19 cellular contexts compared by ENCODE assay signal in the genomic region with DNA sequence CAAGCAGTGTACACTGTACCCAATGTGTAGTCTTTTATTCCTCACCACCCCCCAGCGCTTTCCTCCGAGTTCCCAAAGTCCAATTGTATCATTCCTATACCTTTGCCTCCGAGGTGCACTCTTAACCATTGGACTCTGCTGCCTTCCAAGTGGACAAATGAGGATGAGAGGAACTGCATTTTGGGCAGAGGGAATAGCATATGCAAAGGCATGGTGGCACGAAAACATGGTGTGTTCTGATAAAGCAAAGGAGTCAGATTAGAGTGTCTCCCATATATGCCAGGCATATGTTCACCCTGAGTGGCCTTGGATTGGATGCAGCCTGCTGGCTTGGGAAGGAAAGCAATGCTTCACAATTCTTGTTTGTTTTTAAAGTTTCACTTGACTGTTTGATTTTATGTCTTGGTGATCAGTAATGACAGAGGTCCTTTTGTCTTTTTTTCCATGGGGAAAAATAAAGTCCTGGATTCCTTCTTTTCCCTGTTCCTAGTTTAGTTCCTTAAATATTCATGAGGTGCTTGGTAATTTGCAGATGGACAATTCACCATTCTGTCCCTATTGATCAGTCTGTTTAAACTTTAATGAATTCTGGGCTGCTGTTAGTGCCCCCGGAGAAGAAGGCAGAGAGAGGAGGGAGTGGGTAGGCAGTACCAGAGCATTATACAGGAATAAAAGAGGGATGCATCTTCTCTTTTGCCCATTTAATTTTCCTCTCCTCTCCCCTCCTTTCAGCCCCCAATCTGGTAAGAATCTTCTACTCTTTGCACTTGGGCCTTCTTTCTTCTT. TPM values are rescaled to one million over a fixed set of nuclear protein-coding genes. Genes with fewer than 3 reads are reported as not detected.
DNase-seq lines count a peak whose midpoint lies in the region; ATAC-seq, FAIRE-seq and TF ChIP-seq lines count a peak whose summit lies in the region.
"Had no signal": no experiment of that assay in that cellular context is flagged by ENCODE, and none has a peak within 500 bp of the region (broad histone marks: within the 10 kb centered on the region; RNA-seq: fewer than 3 reads in every experiment).

No MANE protein-coding gene starts in this region.

- H3K27me3 ChIP-seq in HepG2 (ENCODE audit: control insufficient read depth in 1 of 2, insufficient read depth in 2 of 2, low read length in 2 of 2) (no peaks in the 10 kb centered on the region), neuron (ENCODE audit: insufficient read depth, low read length) (no peaks in the 10 kb centered on the region)

- TF ChIP-seq POLR2A in HepG2 (IDR thresholded peaks at IDR 0.05; ENCODE audit: insufficient read depth in 1 of 2, low read depth in 2 of 2, low read length in 2 of 2) = no peak

- no peak overlapping the region for H3K4me2 ChIP-seq in HepG2 (ENCODE audit: low read depth, low read length)
- H3K4me2 ChIP-seq: A549, GM23338 had no signal

- peaks cover 24% of the 10 kb centered on the region for H3K4me1 ChIP-seq in HepG2 (ENCODE audit: insufficient read depth, low read length)
- peaks cover 8% of the 10 kb centered on the region for H3K4me1 ChIP-seq in neuron (ENCODE audit: insufficient read depth, low read length)
- H3K4me1 ChIP-seq: A549 had no signal

- in situ Hi-C loops in HepG2 (cut with HindIII; ENCODE audit: extremely low pct_ligation_motif_present, low pct_unique_long_range_greater_than_20kb) = no loop called here

- no peaks in the 10 kb centered on the region for H3K36me3 ChIP-seq in HepG2 (replicated peaks in 1 of 2; ENCODE audit: control insufficient read depth in 1 of 2, insufficient read depth in 2 of 2, low read length in 2 of 2)
- no peaks in the 10 kb centered on the region for H3K36me3 ChIP-seq in neuron (ENCODE audit: insufficient read depth, low read length)

- H3K9ac ChIP-seq in HepG2 (ENCODE audit: insufficient read depth, low read depth, low read length) = no peak overlapping the region

- FAIRE-seq in HepG2 (lab: Jason Lieb, UNC) = peak; percentile 30
- FAIRE-seq: A549, GM12878, GM19239 had no signal

- intact Hi-C loops in HepG2 (cut with micrococcal nuclease; ENCODE audit: unreplicated experiment) = no loop called here

- CTCF ChIA-PET in HepG2 (lab: Yijun Ruan, JAX; ENCODE audit: low intra/inter-chr PET ratio, low total read pairs) = no interaction called here

- H2AFZ ChIP-seq in HepG2 (ENCODE audit: low read length) (no peak overlapping the region), neuron (ENCODE audit: low read depth, low read length) (peak overlapping the region; percentile 4)
- H2AFZ ChIP-seq: GM23338 had no signal

- no peaks in the 10 kb centered on the region for H3K79me2 ChIP-seq in HepG2 (ENCODE audit: insufficient read depth, low read length)

- TF ChIP-seq EP300 in HepG2 (IDR thresholded peaks at IDR 0.05; ENCODE audit: low read depth in 2 of 2, low read length in 2 of 2) (no peak), HepG2 (CRISPR knock-in tag; IDR thresholded peaks at IDR 0.05; ENCODE audit: borderline replicate concordance) (no peak)

- no peak for TF ChIP-seq CTCF in HepG2 (CRISPR knock-in tag; IDR thresholded peaks at IDR 0.05)

- H3K4me3 ChIP-seq in HepG2 (replicated peaks in 1 of 3; ENCODE audit: insufficient read depth in 1 of 3, low read depth in 2 of 3, low read length in 3 of 3) (no peak overlapping the region), neuron (ENCODE audit: low read length) (no peak overlapping the region)
- H3K4me3 ChIP-seq: A549, GM12878, GM23338 had no signal

- no TSS peak for BruUV-seq in HepG2 (replicated peaks; lab: Mats Ljungman, UMichigan)

- H3K27ac ChIP-seq in HepG2 (ENCODE audit: extremely low read length, insufficient read depth, low read length) = no peak overlapping the region
- H3K27ac ChIP-seq: 22Rv1, A549, C4-2B had no signal

- DNase-seq in DMS 273 (lab: John Stamatoyannopoulos, UW; ENCODE audit: unreplicated experiment) (peak; percentile 37), DMS 273 treated with DMSO at 0.1 percent for 48 hours (lab: John Stamatoyannopoulos, UW) (no peak), HepG2 (ENCODE audit: low spot score) (no peak), NCI-H2081 (lab: John Stamatoyannopoulos, UW) (no peak)
- DNase-seq: AML-193; CD4-positive, alpha-beta T cell; DMS53; DND-41; EL; HCEC 1CT had no signal

- H3K9me3 ChIP-seq in HepG2 (ENCODE audit: low read length) (no peaks in the 10 kb centered on the region), neuron (ENCODE audit: low read length) (no peaks in the 10 kb centered on the region)
- H3K9me3 ChIP-seq: A549 had no signal

- ATAC-seq in HepG2 (peak; percentile 36; the same call in 2 of the 3 replicates), GM18519 (IDR thresholded peaks at IDR 0.05; ENCODE audit: low FRiP score, unreplicated experiment) (no peak), GM21619 (IDR thresholded peaks at IDR 0.05; ENCODE audit: unreplicated experiment) (no peak)
- ATAC-seq: A549, GM12878, GM23338 had no signal

- POLR2A ChIA-PET in HepG2 (lab: Yijun Ruan, JAX) = no interaction called here

- no peak for TF ChIP-seq RAD21 in HepG2 (CRISPR knock-in tag; IDR thresholded peaks at IDR 0.05)

- no peaks in the 10 kb centered on the region for H4K20me1 ChIP-seq in HepG2 (ENCODE audit: insufficient read depth, low read length)

- WGBS in HepG2 (ENCODE audit: low lambda C conversion rate) = 73% methylated on average over 5 of the region's 5 CpGs

TF ChIP-seq in HepG2, 621 proteins besides CTCF, POLR2A, EP300 and RAD21 (continues in another document):
- TF ChIP-seq CBX1 (IDR thresholded peaks at IDR 0.05; ENCODE audit: low read depth) (no peak), ZMYM2 (CRISPR knock-in tag; IDR thresholded peaks at IDR 0.05) (0 out of 2 replicates have a peak, but pooled peaks have one; percentile 62), ZNF616 (CRISPR knock-in tag; IDR thresholded peaks at IDR 0.05; ENCODE audit: low read depth) (no peak), KLF16 (CRISPR knock-in tag; IDR thresholded peaks at IDR 0.05) (no peak)
- TF ChIP-seq, protein P1, sequence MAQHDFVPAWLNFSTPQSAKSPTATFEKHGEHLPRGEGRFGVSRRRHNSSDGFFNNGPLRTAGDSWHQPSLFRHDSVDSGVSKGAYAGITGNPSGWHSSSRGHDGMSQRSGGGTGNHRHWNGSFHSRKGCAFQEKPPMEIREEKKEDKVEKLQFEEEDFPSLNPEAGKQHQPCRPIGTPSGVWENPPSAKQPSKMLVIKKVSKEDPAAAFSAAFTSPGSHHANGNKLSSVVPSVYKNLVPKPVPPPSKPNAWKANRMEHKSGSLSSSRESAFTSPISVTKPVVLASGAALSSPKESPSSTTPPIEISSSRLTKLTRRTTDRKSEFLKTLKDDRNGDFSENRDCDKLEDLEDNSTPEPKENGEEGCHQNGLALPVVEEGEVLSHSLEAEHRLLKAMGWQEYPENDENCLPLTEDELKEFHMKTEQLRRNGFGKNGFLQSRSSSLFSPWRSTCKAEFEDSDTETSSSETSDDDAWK (CRISPR knock-in tag; IDR thresholded peaks at IDR 0.05) = no peak
- TF ChIP-seq, protein P2, sequence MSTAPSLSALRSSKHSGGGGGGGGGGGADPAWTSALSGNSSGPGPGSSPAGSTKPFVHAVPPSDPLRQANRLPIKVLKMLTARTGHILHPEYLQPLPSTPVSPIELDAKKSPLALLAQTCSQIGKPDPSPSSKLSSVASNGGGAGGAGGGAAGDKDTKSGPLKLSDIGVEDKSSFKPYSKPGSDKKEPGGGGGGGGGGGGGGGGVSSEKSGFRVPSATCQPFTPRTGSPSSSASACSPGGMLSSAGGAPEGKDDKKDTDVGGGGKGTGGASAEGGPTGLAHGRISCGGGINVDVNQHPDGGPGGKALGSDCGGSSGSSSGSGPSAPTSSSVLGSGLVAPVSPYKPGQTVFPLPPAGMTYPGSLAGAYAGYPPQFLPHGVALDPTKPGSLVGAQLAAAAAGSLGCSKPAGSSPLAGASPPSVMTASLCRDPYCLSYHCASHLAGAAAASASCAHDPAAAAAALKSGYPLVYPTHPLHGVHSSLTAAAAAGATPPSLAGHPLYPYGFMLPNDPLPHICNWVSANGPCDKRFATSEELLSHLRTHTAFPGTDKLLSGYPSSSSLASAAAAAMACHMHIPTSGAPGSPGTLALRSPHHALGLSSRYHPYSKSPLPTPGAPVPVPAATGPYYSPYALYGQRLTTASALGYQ (CRISPR knock-in tag; IDR thresholded peaks at IDR 0.05) = no peak
- TF ChIP-seq, protein P3, sequence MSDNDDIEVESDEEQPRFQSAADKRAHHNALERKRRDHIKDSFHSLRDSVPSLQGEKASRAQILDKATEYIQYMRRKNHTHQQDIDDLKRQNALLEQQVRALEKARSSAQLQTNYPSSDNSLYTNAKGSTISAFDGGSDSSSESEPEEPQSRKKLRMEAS (IDR thresholded peaks at IDR 0.05) = peak; percentile 24; the same call in 1 of the 2 replicates
- TF ChIP-seq, protein P4, sequence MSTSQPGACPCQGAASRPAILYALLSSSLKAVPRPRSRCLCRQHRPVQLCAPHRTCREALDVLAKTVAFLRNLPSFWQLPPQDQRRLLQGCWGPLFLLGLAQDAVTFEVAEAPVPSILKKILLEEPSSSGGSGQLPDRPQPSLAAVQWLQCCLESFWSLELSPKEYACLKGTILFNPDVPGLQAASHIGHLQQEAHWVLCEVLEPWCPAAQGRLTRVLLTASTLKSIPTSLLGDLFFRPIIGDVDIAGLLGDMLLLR (CRISPR knock-in tag; IDR thresholded peaks at IDR 0.05) = no peak

RNA-seq across cellular contexts. Expression of a gene that starts 25.7 kb away (rescaled TPM):
- total RNA-seq in HepG2 (2016; rRNA removed; fragmentation: Illumina TruSeq; extraction: Trizol) = 15.7 and 20.0 TPM in 2 replicates
- total RNA-seq in HepG2 (2016; cell fraction: cytosol; rRNA removed; fragmentation: Illumina TruSeq; extraction: Trizol; ENCODE audit: low read depth) = 59.4 and 62.1 TPM in 2 replicates
- total RNA-seq in HepG2 (2016; cell fraction: insoluble cytoplasmic fraction; rRNA removed; fragmentation: Illumina TruSeq; extraction: Trizol) = 16.5 and 19.6 TPM in 2 replicates
- total RNA-seq in HepG2 (2016; cell fraction: membrane; rRNA removed; fragmentation: Illumina TruSeq; extraction: Trizol) = 19.5 and 21.4 TPM in 2 replicates
- total RNA-seq in HepG2 (2016; cell fraction: nucleus; rRNA removed; fragmentation: Illumina TruSeq; extraction: Trizol) = 16.9 and 19.5 TPM in 2 replicates
- polyA plus RNA-seq in HepG2 (2011; rRNA removed) = 25.6 and 27.5 TPM in 2 replicates
- polyA plus RNA-seq in HepG2 (2011; cell fraction: cytosol; rRNA removed) = 26.7 and 28.9 TPM in 2 replicates
- 13.2 and 13.8 TPM in 2 replicates for polyA plus RNA-seq in HepG2 (2011; cell fraction: nucleus; rRNA removed)
- polyA plus RNA-seq in HepG2 (2012) = 19.3 and 23.4 TPM in 2 replicates
- 6.2 and 8.4 TPM in 2 replicates for polyA plus RNA-seq in HepG2 (2016; cell fraction: cytosol; fragmentation: Illumina TruSeq; extraction: Trizol; ENCODE audit: low read depth)
- 13.0 and 14.8 TPM in 2 replicates for polyA plus RNA-seq in HepG2 (2016; cell fraction: insoluble cytoplasmic fraction; fragmentation: Illumina TruSeq; extraction: Trizol; ENCODE audit: low read depth)
- polyA plus RNA-seq in HepG2 (2016; cell fraction: membrane; fragmentation: Illumina TruSeq; extraction: Trizol; ENCODE audit: low read depth) = 9.0 and 11.2 TPM in 2 replicates
- 7.0 and 8.3 TPM in 2 replicates for polyA plus RNA-seq in HepG2 (2016; cell fraction: nucleus; fragmentation: Illumina TruSeq; extraction: Trizol; ENCODE audit: insufficient read depth, low read depth)
- polyA minus RNA-seq in HepG2 (2011; rRNA and poly(A)+ RNA removed; ENCODE audit: low replicate concordance) = 11.3 and 53.1 TPM in 2 replicates
- 9.6 and 14.5 TPM in 2 replicates for polyA minus RNA-seq in HepG2 (2011; cell fraction: cytosol; rRNA and poly(A)+ RNA removed)
- polyA minus RNA-seq in HepG2 (2011; cell fraction: nucleus; rRNA and poly(A)+ RNA removed) = 62.8 and 75.2 TPM in 2 replicates
